Comparison of ENCODE assay signal across 8 cellular contexts in genomic region chr21:24045775-24046215, GRCh38.
DNase-seq lines count a peak whose midpoint lies in the region; ATAC-seq and TF ChIP-seq lines count a peak whose summit lies in the region.

No MANE protein-coding gene starts in this region.

- peaks cover 6% of the 10 kb centered on the region for H3K4me1 Mint-ChIP-seq in MCF 10A (ENCODE audit: insufficient read depth, unreplicated experiment)

- H3K4me2 ChIP-seq in mammary epithelial cell (ENCODE audit: insufficient read depth, low read depth, low read length): no peak overlapping the region

- no peaks in the 10 kb centered on the region for H3K79me2 ChIP-seq in mammary epithelial cell (ENCODE audit: insufficient read depth, low read length)

- DNase-seq in MCF 10A (ENCODE audit: unreplicated experiment) (peak; percentile 94), mammary epithelial cell (no peak), Peyer's patch (peak; percentile 42 to 70 (median 65)), cerebellar cortex (ENCODE audit: low spot score) (peak; percentile 57), medulla oblongata (ENCODE audit: extremely low spot score) (peak; percentile 96), NCI-H524 treated with DMSO at 0.1 percent for 48 hours (lab: John Stamatoyannopoulos, UW) (no peak)

- no peak overlapping the region for H3K4me3 Mint-ChIP-seq in MCF 10A (ENCODE audit: unreplicated experiment)

- intact Hi-C loops in MCF 10A (cut with micrococcal nuclease): loop anchor here (10.0 kb wide), 1 partner anchor 469 kb away; no protein-coding TSS in a partner anchor
- intact Hi-C loops in mammary epithelial cell (cut with micrococcal nuclease): no loop called here

- dilution Hi-C loops in mammary epithelial cell (cut with HindIII; ENCODE audit: low sequenced_read_pairs): no loop called here

- H3K27me3 ChIP-seq in mammary epithelial cell (ENCODE audit: insufficient read depth, low read length): no peaks in the 10 kb centered on the region
- no peaks in the 10 kb centered on the region for H3K27me3 ChIP-seq in Peyer's patch

- BruUV-seq in MCF 10A (replicated peaks; lab: Mats Ljungman, UMichigan) (no TSS peak), mammary epithelial cell (replicated peaks; lab: Mats Ljungman, UMichigan) (no TSS peak)

- H4K20me1 ChIP-seq in mammary epithelial cell (ENCODE audit: insufficient read depth, low read length): no peaks in the 10 kb centered on the region

- no peaks in the 10 kb centered on the region for H3K36me3 ChIP-seq in mammary epithelial cell (ENCODE audit: insufficient read depth, low read length)
- no peaks in the 10 kb centered on the region for H3K36me3 ChIP-seq in Peyer's patch

- H3K4me3 ChIP-seq in mammary epithelial cell (replicated peaks in 1 of 3; ENCODE audit: insufficient read depth in 1 of 3, low read depth in 2 of 3, low read length in 3 of 3): no peak overlapping the region
- no peak overlapping the region for H3K4me3 ChIP-seq in Peyer's patch

- POLR2A ChIA-PET in MCF 10A (lab: Yijun Ruan, JAX): interaction anchor here (0.7 kb wide), 1 partner anchor 9 kb away, joined by 3 read pairs; no protein-coding TSS in a partner anchor

- TF ChIP-seq CTCF in MCF 10A (IDR thresholded peaks at IDR 0.05; ENCODE audit: unreplicated experiment) (peak; percentile 13), mammary epithelial cell (conservative IDR thresholded peaks at IDR 0.05 in 1 of 2, IDR thresholded peaks at IDR 0.05 in 1 of 2; ENCODE audit: extremely low read depth in 1 of 2, insufficient read depth in 1 of 2, low read depth in 1 of 2, low read length in 2 of 2) (no peak), Peyer's patch (IDR thresholded peaks at IDR 0.05) (peak in 1 of 6 experiments; percentile 20)

- no peak for TF ChIP-seq POLR2A in Peyer's patch (IDR thresholded peaks at IDR 0.05)

- H3K9me3 ChIP-seq in mammary epithelial cell (replicated peaks; ENCODE audit: insufficient read depth, low read length) (peaks cover 24% of the 10 kb centered on the region), Peyer's patch (peaks cover 0 to 3% (median 0%) of the 10 kb centered on the region in 4 donors)

- in situ Hi-C loops in mammary epithelial cell (cut with MboI; ENCODE audit: low sequenced_read_pairs in 2 of 2): no loop called here

- no peaks in the 10 kb centered on the region for H3K36me3 Mint-ChIP-seq in MCF 10A (ENCODE audit: insufficient read depth, unreplicated experiment)

- no peaks in the 10 kb centered on the region for H3K9me3 Mint-ChIP-seq in MCF 10A (ENCODE audit: unreplicated experiment)

- no peak overlapping the region for H2AFZ ChIP-seq in mammary epithelial cell (ENCODE audit: low read depth, low read length)

- 0% methylated on average over 2 of the region's 2 CpGs for WGBS in mammary epithelial cell (ENCODE audit: low coverage, missing lambda C conversion rate)

- no peak overlapping the region for H3K9ac ChIP-seq in mammary epithelial cell (ENCODE audit: insufficient read depth, low read length)

- H3K4me1 ChIP-seq in mammary epithelial cell (ENCODE audit: insufficient read depth, low read length): no peaks in the 10 kb centered on the region
- H3K4me1 ChIP-seq in Peyer's patch: peaks cover 0 to 3% (median 0%) of the 10 kb centered on the region in 4 donors

- CTCF ChIA-PET in MCF 10A (lab: Yijun Ruan, JAX): interaction anchor here (0.6 to 1.1 kb wide), 11 partner anchors 9 to 1339 kb away, joined by 3 to 6 read pairs (median 4); no protein-coding TSS in a partner anchor
- CTCF ChIA-PET in mammary epithelial cell (lab: Charles Lee; ENCODE audit: low non-redundant PET): no interaction called here

- peak overlapping the region; percentile 18 for H3K27ac Mint-ChIP-seq in MCF 10A (ENCODE audit: low read depth, unreplicated experiment)

- H3K27ac ChIP-seq in mammary epithelial cell (ENCODE audit: insufficient read depth, low read depth, low read length) (no peak overlapping the region), Peyer's patch (peak overlapping the region in 1 of 4 donors; percentile 12)

- no peaks in the 10 kb centered on the region for H3K27me3 Mint-ChIP-seq in MCF 10A (ENCODE audit: insufficient read depth, unreplicated experiment)

- ATAC-seq in GM21515 (IDR thresholded peaks at IDR 0.05; ENCODE audit: unreplicated experiment) (no peak), HG03354 (IDR thresholded peaks at IDR 0.05; ENCODE audit: poor library complexity, severe bottlenecking, unreplicated experiment) (no peak)

Comparison
In these comparisons a context has a peak if more than half of its experiments do, and no peak if none do; other contexts are left out.
1. DNase-seq: peak in MCF 10A (single experiment), Peyer's patch (3 of 3), cerebellar cortex (single experiment) and medulla oblongata (single experiment); none in mammary epithelial cell (single experiment) and NCI-H524 treated with DMSO at 0.1 percent for 48 hours (single experiment).